1 cellular context compared by ENCODE assay signal in the genomic region with DNA sequence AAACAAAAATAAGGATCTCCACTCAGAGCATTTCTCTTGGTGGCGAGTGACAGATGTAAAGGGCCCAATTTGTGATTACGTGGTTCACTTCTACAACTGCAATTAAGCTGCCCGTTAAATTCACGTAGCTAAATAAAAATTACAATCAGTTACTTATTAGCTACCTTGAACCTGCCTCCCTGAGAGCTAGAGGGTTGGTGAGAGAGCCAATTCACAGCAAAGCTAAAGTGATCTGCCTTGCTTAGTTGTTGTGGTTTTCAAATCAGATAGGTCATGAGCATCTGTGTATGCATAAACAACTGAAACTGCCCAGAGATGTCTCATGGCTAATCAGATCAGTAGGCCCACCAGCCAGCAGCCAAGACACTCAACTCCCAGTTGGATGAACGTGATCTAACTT.
TF ChIP-seq lines count a peak whose summit lies in the region.

No MANE protein-coding gene starts in this region.

TF ChIP-seq in IMR-90, 13 proteins besides CTCF, POLR2A, EP300 and RAD21:
- TF ChIP-seq CEBPB (IDR thresholded peaks at IDR 0.05; ENCODE audit: low read depth, low read length) (no peak), FOS (IDR thresholded peaks at IDR 0.05; ENCODE audit: low read depth, low read length) (no peak), CHD1 (IDR thresholded peaks at IDR 0.05; ENCODE audit: low read depth, low read length) (no peak), RFX5 (IDR thresholded peaks at IDR 0.05; ENCODE audit: low read depth, low read length) (no peak), BHLHE40 (IDR thresholded peaks at IDR 0.05; ENCODE audit: low read depth, low read length) (no peak), MAZ (IDR thresholded peaks at IDR 0.05; ENCODE audit: borderline replicate concordance, low read depth, low read length) (no peak), RCOR1 (IDR thresholded peaks at IDR 0.05; ENCODE audit: insufficient replicate concordance, low read length) (no peak), MAFK (IDR thresholded peaks at IDR 0.05; ENCODE audit: low read depth, low read length) (no peak), NFE2L2 (IDR thresholded peaks at IDR 0.05; ENCODE audit: low read depth, low read length) (no peak), MXI1 (IDR thresholded peaks at IDR 0.05; ENCODE audit: borderline replicate concordance, low read depth, low read length) (no peak), SMC3 (IDR thresholded peaks at IDR 0.05; ENCODE audit: low read depth, low read length) (no peak)
- TF ChIP-seq, protein P1, sequence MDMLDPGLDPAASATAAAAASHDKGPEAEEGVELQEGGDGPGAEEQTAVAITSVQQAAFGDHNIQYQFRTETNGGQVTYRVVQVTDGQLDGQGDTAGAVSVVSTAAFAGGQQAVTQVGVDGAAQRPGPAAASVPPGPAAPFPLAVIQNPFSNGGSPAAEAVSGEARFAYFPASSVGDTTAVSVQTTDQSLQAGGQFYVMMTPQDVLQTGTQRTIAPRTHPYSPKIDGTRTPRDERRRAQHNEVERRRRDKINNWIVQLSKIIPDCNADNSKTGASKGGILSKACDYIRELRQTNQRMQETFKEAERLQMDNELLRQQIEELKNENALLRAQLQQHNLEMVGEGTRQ (IDR thresholded peaks at IDR 0.05; ENCODE audit: low read depth, low read length): no peak
- TF ChIP-seq, protein P2, sequence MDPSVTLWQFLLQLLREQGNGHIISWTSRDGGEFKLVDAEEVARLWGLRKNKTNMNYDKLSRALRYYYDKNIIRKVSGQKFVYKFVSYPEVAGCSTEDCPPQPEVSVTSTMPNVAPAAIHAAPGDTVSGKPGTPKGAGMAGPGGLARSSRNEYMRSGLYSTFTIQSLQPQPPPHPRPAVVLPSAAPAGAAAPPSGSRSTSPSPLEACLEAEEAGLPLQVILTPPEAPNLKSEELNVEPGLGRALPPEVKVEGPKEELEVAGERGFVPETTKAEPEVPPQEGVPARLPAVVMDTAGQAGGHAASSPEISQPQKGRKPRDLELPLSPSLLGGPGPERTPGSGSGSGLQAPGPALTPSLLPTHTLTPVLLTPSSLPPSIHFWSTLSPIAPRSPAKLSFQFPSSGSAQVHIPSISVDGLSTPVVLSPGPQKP (IDR thresholded peaks at IDR 0.05; ENCODE audit: borderline replicate concordance, low read depth, low read length): no peak
